ENCODE assay signal across 10 cellular contexts in the genomic region with DNA sequence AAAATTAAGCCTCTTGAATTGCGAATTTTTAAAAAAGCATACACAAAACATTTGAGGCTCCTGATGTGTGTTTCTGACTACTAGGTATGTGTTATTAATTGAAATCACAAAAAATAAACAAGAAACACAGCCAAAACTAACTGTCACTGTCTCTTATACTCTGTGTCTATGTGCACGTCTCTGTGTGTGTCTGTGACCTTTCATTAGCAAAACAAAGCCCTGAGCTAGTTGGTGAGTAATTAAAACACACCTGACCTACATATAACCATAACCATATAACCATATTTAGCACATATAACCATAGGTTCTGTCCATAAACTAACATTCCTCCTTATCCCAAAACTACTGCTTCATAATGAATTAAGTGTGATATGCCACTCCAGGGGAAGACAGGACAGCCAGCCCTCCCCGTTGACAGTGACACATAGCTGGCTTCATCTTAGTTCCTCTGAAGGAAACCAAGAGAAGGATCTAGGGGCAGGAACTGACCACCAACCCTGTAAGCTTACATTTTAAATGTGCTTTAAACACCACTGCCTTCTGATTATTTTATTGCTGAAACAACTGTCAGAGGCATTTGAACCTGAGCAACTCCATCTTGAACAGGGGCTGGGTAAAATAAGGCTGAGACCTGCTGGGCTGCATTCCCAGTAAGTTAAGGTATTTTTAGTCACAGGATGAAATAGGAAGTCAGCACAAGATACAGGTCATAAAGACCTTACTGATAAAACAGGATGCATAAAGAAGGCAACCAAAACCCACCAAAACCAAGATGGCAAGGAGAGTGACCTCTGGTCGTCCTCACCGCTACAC.
DNase-seq lines count a peak whose midpoint lies in the region; ATAC-seq and TF ChIP-seq lines count a peak whose summit lies in the region.
"Had no signal": no experiment of that assay in that cellular context is flagged by ENCODE, and none has a peak within 500 bp of the region (broad histone marks: within the 10 kb centered on the region; RNA-seq: fewer than 3 reads in every experiment).

No MANE protein-coding gene starts in this region.

- H3K27me3 ChIP-seq in Loucy (ENCODE audit: insufficient read depth, low read length, poor library complexity, severe bottlenecking) = no peaks in the 10 kb centered on the region
- H3K27me3 ChIP-seq in adipocyte (replicated peaks; ENCODE audit: control insufficient read depth, insufficient read depth, low read length) = no peaks in the 10 kb centered on the region
- no peaks in the 10 kb centered on the region for H3K27me3 ChIP-seq in left lung
- H3K27me3 ChIP-seq in suprapubic skin = no peaks in the 10 kb centered on the region

- H3K4me2 ChIP-seq in Loucy (ENCODE audit: low read depth, low read length, poor library complexity, severe bottlenecking) = peak overlapping the region; percentile 22

- H2AFZ ChIP-seq in Loucy (ENCODE audit: low read length) = no peak overlapping the region

- TF ChIP-seq EP300 in suprapubic skin (IDR thresholded peaks at IDR 0.05) = no peak

- H3K4me3 ChIP-seq in Loucy (ENCODE audit: low read length, poor library complexity, severe bottlenecking) = no peak overlapping the region
- H3K4me3 ChIP-seq in adipocyte (ENCODE audit: low read length) = peak overlapping the region; percentile 47
- no peak overlapping the region for H3K4me3 ChIP-seq in left lung
- no peak overlapping the region for H3K4me3 ChIP-seq in suprapubic skin
- H3K4me3 ChIP-seq: K562 had no signal

- DNase-seq in adipocyte (ENCODE audit: low read depth) (no peak), left lung (no peak), suprapubic skin (ENCODE audit: low spot score in 2 of 2) (no peak), KG1 (lab: John Stamatoyannopoulos, UW) (no peak)
- DNase-seq: activated CD4-positive, alpha-beta memory T cell treated with anti-CD3 and anti-CD28 coated beads for 36 hours; DMS79 had no signal

- H3K27ac ChIP-seq in left lung = peak overlapping the region; percentile 65 to 80
- H3K27ac ChIP-seq in suprapubic skin = peak overlapping the region; percentile 9

- H4K20me1 ChIP-seq in Loucy (ENCODE audit: insufficient read depth, low read length, poor library complexity, severe bottlenecking) = peaks cover 8% of the 10 kb centered on the region

- whole genome bisulfite sequencing in suprapubic skin = 73% methylated on average over 5 of the region's 5 CpGs

- H3K9ac ChIP-seq in Loucy (ENCODE audit: low read depth, low read length, poor library complexity, severe bottlenecking) = no peak overlapping the region
- peak overlapping the region; percentile 23 for H3K9ac ChIP-seq in adipocyte (ENCODE audit: low read length)

- no peak for TF ChIP-seq POLR2A in suprapubic skin (IDR thresholded peaks at IDR 0.05)

- peaks cover 90% of the 10 kb centered on the region for H3K79me2 ChIP-seq in Loucy (ENCODE audit: insufficient read depth, low read length)

- H3K36me3 ChIP-seq in Loucy (ENCODE audit: insufficient read depth, low read length) (0 out of 2 replicates have a peak, but pooled peaks cover 2% of the 10 kb centered on the region), adipocyte (ENCODE audit: control insufficient read depth, insufficient read depth, low read length, severe bottlenecking) (no peaks in the 10 kb centered on the region), left lung (no peaks in the 10 kb centered on the region), suprapubic skin (no peaks in the 10 kb centered on the region)

- intact Hi-C loops in left lung (cut with DNase I) = no loop called here

- H3F3A ChIP-seq in Loucy (ENCODE audit: low read depth) = no peaks in the 10 kb centered on the region

- H3K4me1 ChIP-seq in Loucy (ENCODE audit: insufficient read depth, low read length, poor library complexity, severe bottlenecking) = peaks cover 37% of the 10 kb centered on the region
- peaks cover 49% of the 10 kb centered on the region for H3K4me1 ChIP-seq in adipocyte (ENCODE audit: control insufficient read depth, insufficient read depth, low read length)
- peaks cover 34 to 50% of the 10 kb centered on the region in 2 donors for H3K4me1 ChIP-seq in left lung
- peaks cover 45% of the 10 kb centered on the region for H3K4me1 ChIP-seq in suprapubic skin

- H3K9me2 ChIP-seq in Loucy (replicated peaks; ENCODE audit: low read depth, low read length) = no peaks in the 10 kb centered on the region

- no peaks in the 10 kb centered on the region for H3K9me3 ChIP-seq in Loucy (ENCODE audit: insufficient read depth, low read depth, low read length)
- no peaks in the 10 kb centered on the region for H3K9me3 ChIP-seq in adipocyte (ENCODE audit: control insufficient read depth, low read length)
- no peaks in the 10 kb centered on the region for H3K9me3 ChIP-seq in left lung
- no peaks in the 10 kb centered on the region for H3K9me3 ChIP-seq in suprapubic skin

- no peak for ATAC-seq in left lung
- no peak for ATAC-seq in HG03135 (IDR thresholded peaks at IDR 0.05; ENCODE audit: unreplicated experiment)
- no peak for ATAC-seq in HG03439 (IDR thresholded peaks at IDR 0.05; ENCODE audit: unreplicated experiment)
- ATAC-seq: K562 had no signal

- no peak for TF ChIP-seq CTCF in Loucy (conservative IDR thresholded peaks at IDR 0.05; ENCODE audit: low read length)
- no peak for TF ChIP-seq CTCF in left lung (IDR thresholded peaks at IDR 0.05)
- TF ChIP-seq CTCF in suprapubic skin (IDR thresholded peaks at IDR 0.05) = no peak
